In genomic region chrX:130268500-130269170, GRCh38 we compare ENCODE assay signal across 1 cellular context.
TF ChIP-seq lines count a peak whose summit lies in the region.

TSS of gene ZNF280C (minus strand) at chrX:130268899. CDS start at chrX:130260449, 8,450 bp downstream.

TF ChIP-seq in GM12878, 131 proteins besides CTCF, POLR2A, EP300 and RAD21 (continued from another document and continues in another):
- TF ChIP-seq FOXM1 (IDR thresholded peaks at IDR 0.05; ENCODE audit: low read depth, low read length) (0 out of 2 replicates have a peak, but pooled peaks have one; percentile 39), CBX3 (IDR thresholded peaks at IDR 0.05; ENCODE audit: borderline replicate concordance, low read depth) (no peak), HDAC6 (IDR thresholded peaks at IDR 0.05; ENCODE audit: unreplicated experiment) (no peak), NFIC (IDR thresholded peaks at IDR 0.05; ENCODE audit: low read depth, low read length) (no peak), MEF2B (IDR thresholded peaks at IDR 0.05; ENCODE audit: partially characterized antibody, poor library complexity, severe bottlenecking) (no peak), WRNIP1 (IDR thresholded peaks at IDR 0.05; ENCODE audit: borderline replicate concordance, low read depth, low read length) (no peak), ZBTB11 (CRISPR knock-in tag; IDR thresholded peaks at IDR 0.05) (no peak), NFYA (IDR thresholded peaks at IDR 0.05; ENCODE audit: borderline replicate concordance, low read depth, low read length) (no peak), MAX (IDR thresholded peaks at IDR 0.05; ENCODE audit: low read depth, low read length) (peak; percentile 62; the same call in 1 of the 2 replicates), SMARCA5 (IDR thresholded peaks at IDR 0.05) (no peak), MEF2A (IDR thresholded peaks at IDR 0.05; ENCODE audit: insufficient read depth, low read depth, low read length) (no peak), ZBTB40 (IDR thresholded peaks at IDR 0.05; ENCODE audit: borderline replicate concordance) (no peak), MTA2 (IDR thresholded peaks at IDR 0.05; ENCODE audit: low read depth) (no peak; the same call in 1 of the 2 replicates), FOXK2 (IDR thresholded peaks at IDR 0.05) (no peak), LARP7 (IDR thresholded peaks at IDR 0.05) (no peak), POU2F2 (IDR thresholded peaks at IDR 0.05; ENCODE audit: borderline replicate concordance, low read depth, low read length) (peak; percentile 81; the same call in 2 of the 3 replicates), SREBF2 (IDR thresholded peaks at IDR 0.05; ENCODE audit: low read length) (no peak), CHD4 (IDR thresholded peaks at IDR 0.05) (no peak), MXI1 (IDR thresholded peaks at IDR 0.05; ENCODE audit: low read depth, low read length) (no peak; the same call in 1 of the 2 replicates), IKZF1 (conservative IDR thresholded peaks at IDR 0.05) (peak; percentile 52; the same call in 1 of the 2 replicates), ZNF592 (IDR thresholded peaks at IDR 0.05) (no peak), YBX1 (IDR thresholded peaks at IDR 0.05) (no peak), MTA3 (IDR thresholded peaks at IDR 0.05; ENCODE audit: borderline replicate concordance, low read length) (no peak), RB1 (IDR thresholded peaks at IDR 0.05; ENCODE audit: borderline replicate concordance) (no peak; the same call in 1 of the 2 replicates), SMAD1 (IDR thresholded peaks at IDR 0.05; ENCODE audit: low read depth, partially characterized antibody) (no peak), JUND (IDR thresholded peaks at IDR 0.05; ENCODE audit: low read depth, low read length) (no peak), ZBED1 (IDR thresholded peaks at IDR 0.05; ENCODE audit: borderline replicate concordance) (no peak), RUNX3 (IDR thresholded peaks at IDR 0.05; ENCODE audit: low read length) (peak; percentile 68), BACH1 (IDR thresholded peaks at IDR 0.05; ENCODE audit: borderline replicate concordance) (0 out of 2 replicates have a peak, but pooled peaks have one; percentile 22), E2F4 (IDR thresholded peaks at IDR 0.05; ENCODE audit: low read depth, low read length) (no peak), BCL3 (IDR thresholded peaks at IDR 0.05; ENCODE audit: borderline replicate concordance, insufficient read depth, low read depth, low read length, poor library complexity, severe bottlenecking) (no peak), HDGF (IDR thresholded peaks at IDR 0.05) (peak; percentile 51; the same call in 1 of the 2 replicates), TCF12 (IDR thresholded peaks at IDR 0.05; ENCODE audit: low read depth, low read length) (no peak; the same call in 1 of the 2 replicates), SMAD5 (IDR thresholded peaks at IDR 0.05; ENCODE audit: low read depth) (peak; percentile 85), PBX3 (IDR thresholded peaks at IDR 0.05; ENCODE audit: insufficient replicate concordance, low read depth, low read length) (no peak), GATAD2B (conservative IDR thresholded peaks at IDR 0.05; ENCODE audit: low read depth) (peak; percentile 45; the same call in 1 of the 2 replicates), NR2C2 (IDR thresholded peaks at IDR 0.05; ENCODE audit: borderline replicate concordance, control insufficient read depth, insufficient read length, low read depth) (no peak), POLR2AphosphoS5 (IDR thresholded peaks at IDR 0.05; ENCODE audit: low read length) (peak; percentile 98), EZH2 (IDR thresholded peaks at IDR 0.05; ENCODE audit: borderline replicate concordance, control insufficient read depth, low read depth, low read length) (no peak), ZSCAN29 (IDR thresholded peaks at IDR 0.05) (no peak), E4F1 (IDR thresholded peaks at IDR 0.05; ENCODE audit: borderline replicate concordance, partially characterized antibody) (no peak), PKNOX1 (IDR thresholded peaks at IDR 0.05) (peak; percentile 54; the same call in 1 of the 2 replicates), BRCA1 (IDR thresholded peaks at IDR 0.05; ENCODE audit: low read depth, low read length) (no peak)
